ENCODE assay signal across 8 cellular contexts in the genomic region with DNA sequence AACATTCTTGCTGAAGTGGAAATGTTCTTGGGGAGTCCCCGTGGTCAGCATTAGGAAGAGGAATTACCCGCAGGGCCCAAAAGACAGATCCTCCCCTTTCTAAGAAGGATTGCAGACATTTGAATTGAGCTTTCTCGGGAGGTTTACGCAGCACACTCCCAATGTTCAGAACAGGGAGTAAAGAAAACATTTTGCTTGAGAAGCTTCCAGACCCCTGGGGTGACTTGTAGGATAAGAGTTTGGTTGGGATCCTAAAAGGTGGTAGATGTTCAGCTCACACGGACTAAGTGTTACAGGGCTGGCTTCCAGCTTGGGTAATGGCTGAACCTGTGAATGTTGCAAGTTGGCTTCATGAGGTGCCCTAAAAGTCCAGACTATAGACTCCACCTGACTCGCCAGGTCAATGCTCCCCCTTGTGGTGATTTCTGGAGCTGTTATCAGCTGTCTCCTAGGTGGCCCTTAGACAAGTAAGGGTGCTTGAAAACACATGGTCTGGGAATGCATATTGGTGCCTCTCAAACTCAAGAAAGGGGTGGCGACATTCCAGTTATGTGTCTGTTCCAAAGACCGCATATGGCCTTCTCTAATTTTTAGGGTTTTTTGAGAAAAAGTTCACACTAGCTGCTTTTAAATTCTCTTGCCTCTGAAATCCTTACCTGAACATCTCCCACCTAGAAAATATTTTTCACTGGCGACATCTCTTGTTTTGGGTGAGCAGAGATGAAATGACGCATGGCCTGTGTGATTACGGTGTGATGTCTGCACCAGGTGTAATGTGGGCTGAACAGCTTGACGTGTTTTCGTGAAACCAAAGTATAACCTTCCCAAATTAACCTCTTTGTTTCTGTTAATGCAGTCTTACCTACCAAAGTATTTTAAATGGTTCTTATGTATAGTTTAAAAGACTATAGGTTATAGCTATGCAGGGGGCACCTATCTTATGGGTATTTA.
DNase-seq lines count a peak whose midpoint lies in the region; ATAC-seq and TF ChIP-seq lines count a peak whose summit lies in the region.

No MANE protein-coding gene starts in this region.

- no peaks in the 10 kb centered on the region for H4K20me1 ChIP-seq in DOHH2 (ENCODE audit: control insufficient read depth, insufficient read depth, low read depth, low read length)
- no peaks in the 10 kb centered on the region for H4K20me1 ChIP-seq in hepatocyte (ENCODE audit: insufficient read depth, poor library complexity, severe bottlenecking)

- DNase-seq in HPDE6-E6E7 (ENCODE audit: extremely low spot score) (peak; percentile 4), SKM-1 (lab: John Stamatoyannopoulos, UW; ENCODE audit: unreplicated experiment) (peak; percentile 36), hepatocyte (ENCODE audit: low spot score) (peak; percentile 76), T1000 (lab: John Stamatoyannopoulos, UW) (no peak)
- DNase-seq in activated naive CD8-positive, alpha-beta T cell treated with anti-CD3 and anti-CD28 coated beads, Interleukin-2, amount 50 U/mL, for 16 hours (ENCODE audit: low read depth, low spot score): peak; percentile 19
- DNase-seq in stimulated activated CD4-positive, alpha-beta T cell treated with anti-CD3 and anti-CD28 coated beads, Interleukin-15, amount 100 ng/mL, for 1 hour (ENCODE audit: low read depth in 1 of 2, low spot score in 1 of 2): peak; percentile 26 to 27

- H3F3A ChIP-seq in DOHH2 (ENCODE audit: control insufficient read depth, insufficient read depth): no peaks in the 10 kb centered on the region

- H3K4me3 ChIP-seq in DOHH2 (ENCODE audit: low read length) (no peak overlapping the region), hepatocyte (no peak overlapping the region)

- H3K27me3 ChIP-seq in DOHH2 (ENCODE audit: control insufficient read depth, low read length) (peaks cover 21% of the 10 kb centered on the region), hepatocyte (peaks cover 21% of the 10 kb centered on the region)

- no peak overlapping the region for H2AFZ ChIP-seq in hepatocyte

- WGBS in hepatocyte (ENCODE audit: low lambda C conversion rate, missing lambda C conversion rate): 77% methylated on average over 13 of the region's 13 CpGs

- H3K4me2 ChIP-seq in DOHH2 (ENCODE audit: low read length) (no peak overlapping the region), hepatocyte (no peak overlapping the region)

- H3K4me1 ChIP-seq in DOHH2 (ENCODE audit: control insufficient read depth, low read length): no peaks in the 10 kb centered on the region
- no peaks in the 10 kb centered on the region for H3K4me1 ChIP-seq in hepatocyte (ENCODE audit: insufficient read depth)

- H3K36me3 ChIP-seq in DOHH2 (ENCODE audit: control insufficient read depth, low read length) (no peaks in the 10 kb centered on the region), hepatocyte (replicated peaks; ENCODE audit: insufficient read depth, low read depth) (no peaks in the 10 kb centered on the region)

- H3K79me2 ChIP-seq in DOHH2 (ENCODE audit: control insufficient read depth, low read length) (no peaks in the 10 kb centered on the region), hepatocyte (no peaks in the 10 kb centered on the region)

- peak; percentile 91 for TF ChIP-seq CTCF in DOHH2 (IDR thresholded peaks at IDR 0.05; ENCODE audit: low read depth, low read length, poor library complexity, severe bottlenecking)
- TF ChIP-seq CTCF in hepatocyte (IDR thresholded peaks at IDR 0.05; ENCODE audit: poor library complexity): peak; percentile 69

- peak; percentile 88 for ATAC-seq in GM21360 (IDR thresholded peaks at IDR 0.05; ENCODE audit: unreplicated experiment)

- H3K9me3 ChIP-seq in DOHH2 (ENCODE audit: control insufficient read depth, insufficient read depth, low read length): no peaks in the 10 kb centered on the region
- no peaks in the 10 kb centered on the region for H3K9me3 ChIP-seq in hepatocyte (ENCODE audit: low read depth)

- H3K27ac ChIP-seq in DOHH2 (ENCODE audit: low read depth, low read length): no peak overlapping the region
- H3K27ac ChIP-seq in hepatocyte: no peak overlapping the region

- H3K9me2 ChIP-seq in DOHH2 (replicated peaks; ENCODE audit: control insufficient read depth, low read length): no peaks in the 10 kb centered on the region
- H3K9me2 ChIP-seq in hepatocyte (replicated peaks; ENCODE audit: insufficient read depth): no peaks in the 10 kb centered on the region
